In the genomic region with DNA sequence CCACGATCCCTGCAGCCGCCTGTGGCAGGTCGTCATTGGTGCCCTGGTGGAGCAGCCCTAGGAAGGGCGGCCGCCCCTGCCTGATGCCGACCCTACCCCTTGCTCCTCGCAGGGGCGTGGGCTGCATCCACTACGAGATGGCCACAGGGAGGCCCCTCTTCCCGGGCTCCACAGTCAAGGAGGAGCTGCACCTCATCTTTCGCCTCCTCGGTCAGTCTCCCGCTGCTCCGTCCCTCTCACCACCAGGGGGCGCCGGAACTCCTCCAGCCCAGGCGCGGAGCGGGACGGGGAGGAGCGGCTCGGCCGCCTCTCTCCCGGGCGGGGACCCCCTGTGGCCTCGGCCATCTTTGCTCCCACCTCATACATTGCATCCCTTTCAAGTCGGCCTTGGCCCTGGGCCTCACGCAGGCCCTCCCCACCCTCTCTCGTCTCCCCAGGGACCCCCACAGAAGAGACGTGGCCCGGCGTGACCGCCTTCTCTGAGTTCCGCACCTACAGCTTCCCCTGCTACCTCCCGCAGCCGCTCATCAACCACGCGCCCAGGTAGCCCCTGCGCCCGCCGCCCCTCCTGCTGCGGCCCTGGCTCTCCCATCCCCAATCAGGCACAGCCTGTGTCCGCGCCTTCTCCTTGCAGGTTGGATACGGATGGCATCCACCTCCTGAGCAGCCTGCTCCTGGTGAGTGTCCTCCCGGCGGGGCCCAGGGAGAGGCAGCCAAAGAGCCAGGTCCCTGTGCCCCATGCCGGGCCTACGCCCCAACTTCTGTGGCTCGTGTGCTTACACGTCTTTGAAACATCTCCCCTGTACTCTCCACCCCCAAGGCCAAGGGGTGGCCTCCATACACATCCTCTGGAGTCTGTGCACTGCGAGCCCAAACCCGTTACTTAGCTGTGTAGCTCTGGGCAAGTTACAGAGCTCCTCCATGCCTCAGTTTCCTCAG, we compare ENCODE assay signal across 8 cellular contexts. TPM values are rescaled to one million over a fixed set of nuclear protein-coding genes. Genes with fewer than 3 reads are reported as not detected.
DNase-seq lines count a peak whose midpoint lies in the region; ATAC-seq, FAIRE-seq and TF ChIP-seq lines count a peak whose summit lies in the region.

No MANE protein-coding gene starts in this region.

- H3K4me1 Mint-ChIP-seq in Calu3 (ENCODE audit: low read depth, unreplicated experiment) = no peaks in the 10 kb centered on the region

- peak overlapping the region; percentile 17 for H3K27ac Mint-ChIP-seq in Calu3 (ENCODE audit: unreplicated experiment)

- no peak overlapping the region for H2BK120ac ChIP-seq in H1 (replicated peaks; ENCODE audit: low read depth, low read length)

- no peaks in the 10 kb centered on the region for H3K79me2 ChIP-seq in H1 (ENCODE audit: control insufficient read depth in 1 of 2, insufficient read depth in 2 of 2, low read length in 2 of 2)

- peaks cover 5 to 18% (median 15%) of the 10 kb centered on the region in 4 experiments; a peak in 5 of 8 replicates for H3K36me3 ChIP-seq in H1 (ENCODE audit: control insufficient read depth in 2 of 4, insufficient read depth in 4 of 4, low read length in 3 of 4)

- 0 out of 2 replicates have a peak overlapping the region, but pooled peaks have one; percentile 2 for H2AK5ac ChIP-seq in H1 (ENCODE audit: low read depth, low read length)

- no peaks in the 10 kb centered on the region for H3K27me3 Mint-ChIP-seq in Calu3 (ENCODE audit: unreplicated experiment)

- H3K23ac ChIP-seq in H1 (ENCODE audit: insufficient read length) = no peak overlapping the region

- no peak overlapping the region for H3K14ac ChIP-seq in H1 (ENCODE audit: insufficient read length)

- peaks cover under 1 to 5% of the 10 kb centered on the region in 2 experiments for H4K20me1 ChIP-seq in H1 (replicated peaks in 1 of 2; ENCODE audit: control insufficient read depth in 1 of 2, insufficient read depth in 2 of 2, low read length in 2 of 2)

- H3K4me2 ChIP-seq in H1 (ENCODE audit: insufficient read depth in 1 of 2, low read depth in 2 of 2, low read length in 2 of 2) = peak overlapping the region in 1 of 2 experiments; percentile 55; a peak in 3 of 4 replicates

- no peaks in the 10 kb centered on the region for H3K9me3 Mint-ChIP-seq in Calu3 (ENCODE audit: low read depth, unreplicated experiment)

- H4K91ac ChIP-seq in H1 (replicated peaks; ENCODE audit: insufficient read length, low read length) = peak overlapping the region; percentile 44

- H3K9ac ChIP-seq in H1 (replicated peaks in 1 of 4; ENCODE audit: extremely low read depth in 1 of 4, low read depth in 3 of 4, low read length in 3 of 4) = no peak overlapping the region

- no peak overlapping the region for H3K27ac ChIP-seq in H1 (ENCODE audit: low read depth, low read length)

- 50% methylated on average over 43 of the region's 53 CpGs; no CpG with 5 or more reads in 1 of the 2 experiments for WGBS in H1 (ENCODE audit: extremely low coverage in 1 of 2, insufficient coverage in 1 of 2, insufficient read length in 1 of 2, insufficient replicate concordance in 2 of 2, low coverage in 1 of 2, low lambda C conversion rate in 2 of 2, missing lambda C conversion rate in 1 of 2), 2 experiments

- peak overlapping the region; percentile 23 for H3K4me3 Mint-ChIP-seq in Calu3 (ENCODE audit: low read depth, unreplicated experiment)

- peak overlapping the region; percentile 66 for H2BK5ac ChIP-seq in H1 (ENCODE audit: low read depth, low read length)

- ATAC-seq in HG02642 (IDR thresholded peaks at IDR 0.05; ENCODE audit: poor library complexity, unreplicated experiment) (peak; percentile 59), GM18517 (IDR thresholded peaks at IDR 0.05; ENCODE audit: unreplicated experiment) (no peak)

- peak; percentile 77 to 88 for TF ChIP-seq RAD21 in H1 (IDR thresholded peaks at IDR 0.05 in 1 of 2, conservative IDR thresholded peaks at IDR 0.05 in 1 of 2; ENCODE audit: low read depth in 2 of 2, low read length in 2 of 2)

- no peaks in the 10 kb centered on the region for H3K9me3 ChIP-seq in H1 (ENCODE audit: insufficient read depth in 2 of 2, low read depth in 1 of 2, low read length in 1 of 2)

- H3K36me3 Mint-ChIP-seq in Calu3 (ENCODE audit: insufficient read depth, unreplicated experiment) = peaks cover 10% of the 10 kb centered on the region

- peak; percentile 98 for TF ChIP-seq CTCF in Calu3 (IDR thresholded peaks at IDR 0.05; ENCODE audit: unreplicated experiment)
- peak in 2 of 3 experiments; percentile 85 to 94; a peak in 3 of 4 replicates for TF ChIP-seq CTCF in H1 (IDR thresholded peaks at IDR 0.05; ENCODE audit: control extremely low read depth in 1 of 3, insufficient read depth in 1 of 3, low read depth in 1 of 3, low read length in 3 of 3)

- peak overlapping the region; percentile 75 for H3K18ac ChIP-seq in H1 (ENCODE audit: extremely low read depth, low read length)

- no peak overlapping the region for H3K56ac ChIP-seq in H1 (replicated peaks; ENCODE audit: insufficient read length, low read depth, low read length)

- no peak for TF ChIP-seq POLR2A in H1 (IDR thresholded peaks at IDR 0.05; ENCODE audit: control extremely low read depth in 1 of 2, low read depth in 2 of 2, low read length in 2 of 2)

- H2BK15ac ChIP-seq in H1 (ENCODE audit: low read length) = no peak overlapping the region

- H3K27me3 ChIP-seq in H1 (replicated peaks in 1 of 4; ENCODE audit: control insufficient read depth in 3 of 4, extremely low read depth in 1 of 4, insufficient read depth in 3 of 4, low read length in 3 of 4) = no peaks in the 10 kb centered on the region; a peak in 1 of 7 replicates

- H2BK12ac ChIP-seq in H1 (ENCODE audit: low read depth, low read length) = 0 out of 2 replicates have a peak overlapping the region, but pooled peaks have one; percentile 17

- H3K4me3 ChIP-seq in H1 (ENCODE audit: extremely low read depth in 1 of 4, insufficient read depth in 2 of 4, low read depth in 3 of 4, low read length in 4 of 4) = peak overlapping the region in 2 of 4 experiments; percentile 19 to 26; a peak in 3 of 8 replicates

- no TSS peak for BruUV-seq in Calu3 (replicated peaks; lab: Mats Ljungman, UMichigan)

- H4K8ac ChIP-seq in H1 (ENCODE audit: extremely low read depth, insufficient read depth, low read length) = peak overlapping the region; percentile 81

- no peak overlapping the region for H2AFZ ChIP-seq in H1 (ENCODE audit: low read length)

- no peak; a peak in 1 of 3 replicates for TF ChIP-seq EP300 in H1 (IDR thresholded peaks at IDR 0.05; ENCODE audit: borderline replicate concordance in 1 of 2, low read depth in 2 of 2, low read length in 2 of 2)

- peaks cover 0 to 10% (median 2%) of the 10 kb centered on the region in 4 experiments; a peak in 4 of 7 replicates for H3K4me1 ChIP-seq in H1 (replicated peaks in 1 of 4; ENCODE audit: control insufficient read depth in 3 of 4, insufficient read depth in 4 of 4, low read length in 3 of 4)

- POLR2A ChIA-PET in H1 (lab: Charles Lee; ENCODE audit: partially characterized antibody) = interaction anchor here (0.7 to 1.6 kb wide), 5 partner anchors 12 to 79 kb away, joined by 3 to 5 read pairs (median 5); no protein-coding TSS in a partner anchor

- peak; percentile 95 for DNase-seq in Calu3
- DNase-seq in NCI-H82 (lab: John Stamatoyannopoulos, UW) = peak; percentile 90
- DNase-seq in activated CD8-positive, alpha-beta memory T cell treated with anti-CD3 and anti-CD28 coated beads for 48 hours (ENCODE audit: low read depth in 2 of 3, low spot score in 2 of 3) = peak; percentile 58 to 97 (median 95)
- peak; percentile 56 to 100 for DNase-seq in H1 (ENCODE audit: low read depth in 1 of 2, low spot score in 2 of 2)
- DNase-seq in midbrain (lab: John Stamatoyannopoulos, UW) = peak; percentile 82
- DNase-seq in stimulated activated CD8-positive, alpha-beta memory T cell treated with anti-CD3 and anti-CD28 coated beads, Interleukin-2, amount 100 ng/mL, for 48 hours (ENCODE audit: low read depth in 2 of 2) = peak; percentile 76 to 79

- H3K4ac ChIP-seq in H1 (replicated peaks; ENCODE audit: insufficient read length, low read depth, low read length) = no peak overlapping the region

- no peak overlapping the region for H2BK20ac ChIP-seq in H1 (ENCODE audit: low read length)

- H3K79me1 ChIP-seq in H1 (ENCODE audit: low read depth, low read length) = no peaks in the 10 kb centered on the region

- peak overlapping the region; percentile 28 for H4K5ac ChIP-seq in H1 (ENCODE audit: insufficient read length, low read depth, low read length)

- no peak for FAIRE-seq in H1 (lab: Jason Lieb, UNC)

- intact Hi-C loops in Calu3 (cut with micrococcal nuclease; ENCODE audit: unreplicated experiment) = loop anchor here (1.0 to 5.0 kb wide), 4 partner anchors 63 to 182 kb away; partner anchors contain the start of gene ELK4

- CTCF ChIA-PET in Calu3 (lab: Charles Lee) = interaction anchor here (0.6 to 1.8 kb wide), 9 partner anchors 8 to 240 kb away, joined by 3 to 35 read pairs (median 5); partner anchors contain the start of gene ELK4
- CTCF ChIA-PET in H1 (lab: Charles Lee; ENCODE audit: partially characterized antibody) = interaction anchor here (0.6 to 47.3 kb wide), 43 partner anchors 9 to 448 kb away, joined by 3 to 1626 read pairs (median 4); partner anchors contain the start of genes CDK18 and ELK4

- no peaks in the 10 kb centered on the region; the same call in 1 of the 2 replicates for H3K23me2 ChIP-seq in H1 (ENCODE audit: low read depth, low read length)

TF ChIP-seq in H1, 55 proteins besides CTCF, POLR2A, EP300 and RAD21 (continues in another document):
- TF ChIP-seq TAF7 (optimal IDR thresholded peaks at IDR 0.05; ENCODE audit: borderline replicate concordance, low read depth, low read length) = no peak
- no peak for TF ChIP-seq SP4 (IDR thresholded peaks at IDR 0.05; ENCODE audit: low read length)
- TF ChIP-seq RNF2 (IDR thresholded peaks at IDR 0.05; ENCODE audit: borderline replicate concordance, low read depth, low read length, missing control alignments, poor library complexity, severe bottlenecking) = no peak
- TF ChIP-seq TCF12 (IDR thresholded peaks at IDR 0.05; ENCODE audit: low read depth, low read length) = no peak
- TF ChIP-seq CBX5 (IDR thresholded peaks at IDR 0.05; ENCODE audit: low read depth, low read length) = no peak
- no peak for TF ChIP-seq POLR2AphosphoS5 (IDR thresholded peaks at IDR 0.05; ENCODE audit: low read depth, low read length)
- no peak for TF ChIP-seq NRF1 (IDR thresholded peaks at IDR 0.05; ENCODE audit: low read depth, low read length)

RNA-seq across cellular contexts. Expression of gene CDK18, which starts 24.7 kb away (rescaled TPM):
- 42.1 and 44.0 TPM in 2 replicates for total RNA-seq in Calu3 (2022)
- total RNA-seq in H1 (2021; fragmentation: NEBNext Ultra II Directional; extraction: Animal tissue kit (Norgen Biotek cat#: 25700)) = 40.9 and 44.0 TPM in 2 replicates
- 31.2 and 50.3 TPM in 2 replicates for polyA plus RNA-seq in H1 (2011; rRNA removed)
- polyA plus RNA-seq in H1 (2011; cell fraction: cytosol; rRNA removed) = 19.7 TPM
- 102 TPM for polyA plus RNA-seq in H1 (2011; cell fraction: nucleus; rRNA removed)
- polyA plus RNA-seq in H1 (2012, experiment 1 of 2) = 35.9 to 57.1 TPM (median 46.6 TPM) in 4 replicates
- polyA plus RNA-seq in H1 (2012, experiment 2 of 2) = 29.8 TPM
- polyA plus RNA-seq in H1 (2013, experiment 1 of 2) = 31.5 TPM
- 31.7 TPM for polyA plus RNA-seq in H1 (2013, experiment 2 of 2)
- polyA minus RNA-seq in H1 (2011; rRNA and poly(A)+ RNA removed) = 37.0 and 48.0 TPM in 2 replicates
- polyA minus RNA-seq in H1 (2011; cell fraction: cytosol; rRNA and poly(A)+ RNA removed) = 25.8 TPM
- 61.8 TPM for polyA minus RNA-seq in H1 (2011; cell fraction: nucleus; rRNA and poly(A)+ RNA removed)
